ENCODE assay signal across 11 cellular contexts in genomic region chr12:14954269-14954668, GRCh38. TPM values are rescaled to one million over a fixed set of nuclear protein-coding genes. Genes with fewer than 3 reads are reported as not detected.
DNase-seq lines count a peak whose midpoint lies in the region; ATAC-seq and TF ChIP-seq lines count a peak whose summit lies in the region.
"Had no signal": no experiment of that assay in that cellular context is flagged by ENCODE, and none has a peak within 500 bp of the region (broad histone marks: within the 10 kb centered on the region; RNA-seq: fewer than 3 reads in every experiment).

No MANE protein-coding gene starts in this region.

- no peak for TF ChIP-seq POLR2A in vagina (IDR thresholded peaks at IDR 0.05)

- intact Hi-C loops in Right ventricle myocardium superior (cut with DNase I) (no loop called here), vagina (cut with DNase I) (no loop called here)

- H3K27ac ChIP-seq in right atrium auricular region (peak overlapping the region; percentile 65 to 79), OCI-LY3 (ENCODE audit: low read length) (peak overlapping the region; percentile 97), vagina (peak overlapping the region; percentile 35), caudate nucleus (ENCODE audit: low read depth, low read length) (no peak overlapping the region)
- peak overlapping the region; percentile 90 for H3K27ac ChIP-seq in effector memory CD4-positive, alpha-beta T cell (ENCODE audit: insufficient read depth, low read length, poor library complexity, severe bottlenecking)
- H3K27ac ChIP-seq: WERI-Rb-1 had no signal

- H3K4me3 ChIP-seq in right atrium auricular region (no peak overlapping the region), OCI-LY3 (ENCODE audit: low read length) (peak overlapping the region; percentile 27), vagina (no peak overlapping the region)
- peak overlapping the region; percentile 9 for H3K4me3 ChIP-seq in effector memory CD4-positive, alpha-beta T cell (ENCODE audit: insufficient read depth, low read depth, low read length, poor library complexity, severe bottlenecking)

- peaks cover 14% of the 10 kb centered on the region; the same call in 1 of the 2 replicates for H4K20me1 ChIP-seq in OCI-LY3 (ENCODE audit: insufficient read depth, low read length)

- H3K36me3 ChIP-seq in right atrium auricular region (peaks cover 8% of the 10 kb centered on the region), OCI-LY3 (replicated peaks; ENCODE audit: low read depth, low read length) (peaks cover 45% of the 10 kb centered on the region), vagina (no peaks in the 10 kb centered on the region)
- H3K36me3 ChIP-seq in effector memory CD4-positive, alpha-beta T cell (ENCODE audit: control insufficient read depth, insufficient read depth, low read length) = peaks cover 11% of the 10 kb centered on the region
- H3K36me3 ChIP-seq: WERI-Rb-1 had no signal

- H3K79me2 ChIP-seq in OCI-LY3 (ENCODE audit: low read length) = peaks cover 90% of the 10 kb centered on the region

- no peak for ATAC-seq in Right ventricle myocardium superior (ENCODE audit: poor library complexity)

- H3K27me3 ChIP-seq in right atrium auricular region (no peaks in the 10 kb centered on the region), OCI-LY3 (ENCODE audit: low read depth, low read length) (no peaks in the 10 kb centered on the region), vagina (no peaks in the 10 kb centered on the region)
- H3K27me3 ChIP-seq in effector memory CD4-positive, alpha-beta T cell (replicated peaks; ENCODE audit: control insufficient read depth, insufficient read depth, low read length, poor library complexity, severe bottlenecking) = no peaks in the 10 kb centered on the region

- H3K9me3 ChIP-seq in right atrium auricular region = no peaks in the 10 kb centered on the region
- no peaks in the 10 kb centered on the region for H3K9me3 ChIP-seq in OCI-LY3 (ENCODE audit: insufficient read depth, low read length)
- no peaks in the 10 kb centered on the region for H3K9me3 ChIP-seq in effector memory CD4-positive, alpha-beta T cell (ENCODE audit: control insufficient read depth, low read length)
- no peaks in the 10 kb centered on the region for H3K9me3 ChIP-seq in vagina

- peak overlapping the region; percentile 96 for H3K4me2 ChIP-seq in OCI-LY3 (ENCODE audit: low read length)

- DNase-seq in right atrium auricular region (ENCODE audit: low spot score) (no peak), Right ventricle myocardium superior (no peak), vagina (ENCODE audit: extremely low spot score in 2 of 2) (no peak), middle frontal gyrus (ENCODE audit: extremely low spot score, low spot score) (no peak), Ammon's horn (ENCODE audit: low spot score) (no peak), caudate nucleus (lab: John Stamatoyannopoulos, UW) (no peak)
- peak in 2 of 3 donors; percentile 19 to 27 for DNase-seq in effector memory CD4-positive, alpha-beta T cell
- DNase-seq: WERI-Rb-1 had no signal

- H3K4me1 ChIP-seq in right atrium auricular region (peaks cover 0 to 85% of the 10 kb centered on the region in 2 donors), OCI-LY3 (ENCODE audit: low read length) (peaks cover 95% of the 10 kb centered on the region), vagina (peaks cover 38% of the 10 kb centered on the region)
- peaks cover 72% of the 10 kb centered on the region for H3K4me1 ChIP-seq in effector memory CD4-positive, alpha-beta T cell (ENCODE audit: control insufficient read depth, insufficient read depth, low read length, poor library complexity, severe bottlenecking)

- no peak overlapping the region for H2AFZ ChIP-seq in OCI-LY3 (ENCODE audit: low read depth, low read length)

- no peak for TF ChIP-seq CTCF in right atrium auricular region (IDR thresholded peaks at IDR 0.05)
- no peak for TF ChIP-seq CTCF in OCI-LY3 (IDR thresholded peaks at IDR 0.05; ENCODE audit: low read depth, low read length)
- no peak for TF ChIP-seq CTCF in vagina (IDR thresholded peaks at IDR 0.05)

- H3K9ac ChIP-seq in OCI-LY3 (ENCODE audit: low read length) = peak overlapping the region; percentile 62

RNA-seq across cellular contexts. Expression of gene ARHGDIB, which starts 7.1 kb away (rescaled TPM):
- total RNA-seq in right atrium auricular region (100 to 1,000 TPM in 1 of 2 donors, 10 to 100 TPM in 1; 69.5 to 124 TPM), Right ventricle myocardium superior (49.9 TPM), vagina (153 TPM)

RNA-seq across cellular contexts. Expression of gene ERP27, which starts 15.9 kb away (rescaled TPM):
- under 1 TPM; 0.31 to 0.70 TPM for total RNA-seq in right atrium auricular region
- 0.24 TPM for total RNA-seq in Right ventricle myocardium superior
- total RNA-seq in vagina = 2.2 TPM
- total RNA-seq: LHCN-M2 had no signal

RNA-seq across cellular contexts. Expression of gene PDE6H, which starts 18.6 kb away (rescaled TPM):
- total RNA-seq in right atrium auricular region = not detected
- total RNA-seq in Right ventricle myocardium superior = not detected
- total RNA-seq in vagina = not detected
- total RNA-seq: LHCN-M2, pulmonary artery endothelial cell had no signal

Comparison
In these comparisons a context has a peak if more than half of its experiments do, and no peak if none do; other contexts are left out.
1. DNase-seq: peak in effector memory CD4-positive, alpha-beta T cell (2 of 3); none in right atrium auricular region (single experiment), Right ventricle myocardium superior (single experiment), vagina (0 of 2), middle frontal gyrus (single experiment), Ammon's horn (single experiment) and caudate nucleus (0 of 61).
2. H3K4me3 ChIP-seq: peak in OCI-LY3 (single experiment) and effector memory CD4-positive, alpha-beta T cell (single experiment); none in right atrium auricular region (0 of 2) and vagina (0 of 2).